In genomic region chr4:158826882-158827281, GRCh38 we compare ENCODE assay signal across 1 cellular context.
TF ChIP-seq lines count a peak whose summit lies in the region.

No MANE protein-coding gene starts in this region.

TF ChIP-seq in HepG2, 621 proteins besides CTCF, POLR2A, EP300 and RAD21 (continued from another document and continues in another):
- TF ChIP-seq ZMAT5 (CRISPR knock-in tag; IDR thresholded peaks at IDR 0.05; ENCODE audit: borderline replicate concordance, low read depth) = no peak
- TF ChIP-seq JUNB (CRISPR knock-in tag; IDR thresholded peaks at IDR 0.05; ENCODE audit: borderline replicate concordance) = no peak
- TF ChIP-seq CENPBD1 (CRISPR knock-in tag; IDR thresholded peaks at IDR 0.05; ENCODE audit: borderline replicate concordance, low read depth) = no peak
- no peak for TF ChIP-seq ZNF83 (CRISPR knock-in tag; IDR thresholded peaks at IDR 0.05; ENCODE audit: borderline replicate concordance)
- TF ChIP-seq ZBTB7B (CRISPR knock-in tag; IDR thresholded peaks at IDR 0.05) = peak; percentile 51; the same call in 1 of the 2 replicates
- TF ChIP-seq ZNF317 (CRISPR knock-in tag; IDR thresholded peaks at IDR 0.05) = peak; percentile 27; the same call in 1 of the 2 replicates
- no peak for TF ChIP-seq ZSCAN22 (CRISPR knock-in tag; IDR thresholded peaks at IDR 0.05)
- TF ChIP-seq ZNF441 (CRISPR knock-in tag; IDR thresholded peaks at IDR 0.05; ENCODE audit: borderline replicate concordance) = peak; percentile 42; the same call in 1 of the 2 replicates
- TF ChIP-seq ZFP82 (CRISPR knock-in tag; IDR thresholded peaks at IDR 0.05; ENCODE audit: borderline replicate concordance) = no peak
- no peak; the same call in 1 of the 2 replicates for TF ChIP-seq ZSCAN25 (CRISPR knock-in tag; IDR thresholded peaks at IDR 0.05)
- no peak for TF ChIP-seq GABPA (IDR thresholded peaks at IDR 0.05; ENCODE audit: low read depth, low read length)
- TF ChIP-seq GABPA (CRISPR knock-in tag; IDR thresholded peaks at IDR 0.05; ENCODE audit: low read depth) = peak; percentile 54
- TF ChIP-seq TEAD3 (CRISPR knock-in tag; optimal IDR thresholded peaks at IDR 0.05; ENCODE audit: borderline replicate concordance) = peak; percentile 77
- no peak for TF ChIP-seq KDM5A (IDR thresholded peaks at IDR 0.05; ENCODE audit: borderline replicate concordance, low read length)
- no peak for TF ChIP-seq ZBTB7A (CRISPR knock-in tag; IDR thresholded peaks at IDR 0.05)
- no peak for TF ChIP-seq ZNF20 (CRISPR knock-in tag; IDR thresholded peaks at IDR 0.05)
- TF ChIP-seq IRF2 (CRISPR knock-in tag; IDR thresholded peaks at IDR 0.05) = peak; percentile 51; the same call in 1 of the 2 replicates
- no peak for TF ChIP-seq ZNF879 (CRISPR knock-in tag; IDR thresholded peaks at IDR 0.05)
- no peak for TF ChIP-seq ZNF468 (CRISPR knock-in tag; IDR thresholded peaks at IDR 0.05)
- no peak for TF ChIP-seq PBX2 (CRISPR knock-in tag; IDR thresholded peaks at IDR 0.05)
- no peak for TF ChIP-seq ZXDC (CRISPR knock-in tag; IDR thresholded peaks at IDR 0.05)
- no peak for TF ChIP-seq ZNF512B (CRISPR knock-in tag; IDR thresholded peaks at IDR 0.05; ENCODE audit: borderline replicate concordance)
- TF ChIP-seq SRSF9 (IDR thresholded peaks at IDR 0.05; ENCODE audit: borderline replicate concordance, insufficient read depth, low read depth, low read length, poor library complexity, severe bottlenecking) = no peak
- no peak for TF ChIP-seq HCFC1 (IDR thresholded peaks at IDR 0.05; ENCODE audit: low read depth, low read length)
- TF ChIP-seq ZNF33B (CRISPR knock-in tag; IDR thresholded peaks at IDR 0.05) = no peak
- no peak for TF ChIP-seq GTF2F1 (IDR thresholded peaks at IDR 0.05; ENCODE audit: low read length)
- TF ChIP-seq MIXL1 (CRISPR knock-in tag; IDR thresholded peaks at IDR 0.05) = peak; percentile 90
- TF ChIP-seq JUND (CRISPR knock-in tag; IDR thresholded peaks at IDR 0.05) = no peak
- TF ChIP-seq TP53 (CRISPR knock-in tag; conservative IDR thresholded peaks at IDR 0.05) = no peak
- TF ChIP-seq ZNF567 (CRISPR knock-in tag; IDR thresholded peaks at IDR 0.05; ENCODE audit: borderline replicate concordance) = no peak
- TF ChIP-seq SMYD3 (CRISPR knock-in tag; IDR thresholded peaks at IDR 0.05) = no peak
- no peak for TF ChIP-seq NR0B2 (CRISPR knock-in tag; IDR thresholded peaks at IDR 0.05)
- no peak for TF ChIP-seq SP2 (CRISPR knock-in tag; IDR thresholded peaks at IDR 0.05)
- no peak for TF ChIP-seq GPBP1L1 (CRISPR knock-in tag; IDR thresholded peaks at IDR 0.05)
- TF ChIP-seq PLSCR1 (CRISPR knock-in tag; IDR thresholded peaks at IDR 0.05; ENCODE audit: borderline replicate concordance) = no peak
- TF ChIP-seq ZNF224 (CRISPR knock-in tag; IDR thresholded peaks at IDR 0.05) = no peak
- no peak for TF ChIP-seq PAF1 (CRISPR knock-in tag; IDR thresholded peaks at IDR 0.05)
- TF ChIP-seq MBD4 (IDR thresholded peaks at IDR 0.05; ENCODE audit: borderline replicate concordance, low read length) = peak; percentile 57; the same call in 1 of the 2 replicates
- TF ChIP-seq ZNF207 (IDR thresholded peaks at IDR 0.05; ENCODE audit: borderline replicate concordance) = no peak
- no peak for TF ChIP-seq PRDM15 (CRISPR knock-in tag; IDR thresholded peaks at IDR 0.05)
- no peak for TF ChIP-seq AKNA (CRISPR knock-in tag; IDR thresholded peaks at IDR 0.05; ENCODE audit: borderline replicate concordance)
- no peak for TF ChIP-seq ZNF577 (CRISPR knock-in tag; IDR thresholded peaks at IDR 0.05; ENCODE audit: borderline replicate concordance, low read depth)
- TF ChIP-seq ATF7-NPFF (CRISPR knock-in tag; IDR thresholded peaks at IDR 0.05; ENCODE audit: low read depth) = no peak
- peak; percentile 87; the same call in 1 of the 2 replicates for TF ChIP-seq FOXJ3 (CRISPR knock-in tag; IDR thresholded peaks at IDR 0.05; ENCODE audit: borderline replicate concordance)
- TF ChIP-seq FOXA3 (CRISPR knock-in tag; IDR thresholded peaks at IDR 0.05) = peak; percentile 88
- no peak for TF ChIP-seq ZNF235 (CRISPR knock-in tag; IDR thresholded peaks at IDR 0.05; ENCODE audit: borderline replicate concordance)
